ENCODE assay signal across 17 cellular contexts in genomic region chr4:167509551-167509950, GRCh38.
DNase-seq lines count a peak whose midpoint lies in the region; ATAC-seq, FAIRE-seq and TF ChIP-seq lines count a peak whose summit lies in the region.
"Had no signal": no experiment of that assay in that cellular context is flagged by ENCODE, and none has a peak within 500 bp of the region (broad histone marks: within the 10 kb centered on the region; RNA-seq: fewer than 3 reads in every experiment).

No MANE protein-coding gene starts in this region.

- DNase-seq in HPDE6-E6E7 (ENCODE audit: extremely low spot score), result peak; percentile 38
- DNase-seq in RWPE1 (ENCODE audit: low spot score), result peak; percentile 4
- DNase-seq in bronchial epithelial cell (ENCODE audit: low read depth), result peak; percentile 99
- peak; percentile 1 for DNase-seq in kidney epithelial cell (ENCODE audit: low read depth)
- no peak for DNase-seq in CD14-positive monocyte (ENCODE audit: low spot score)
- no peak for DNase-seq in DMS 273 treated with DMSO at 0.1 percent for 48 hours (lab: John Stamatoyannopoulos, UW)
- DNase-seq: 8988T; CD4-positive, CD25-positive, alpha-beta regulatory T cell; CD8-positive, alpha-beta memory T cell; COR-L47; H9 had no signal

- CTCF ChIA-PET in RWPE1 (lab: Yijun Ruan, JAX), result no interaction called here

- TF ChIP-seq CTCF in RWPE1 (conservative IDR thresholded peaks at IDR 0.05; ENCODE audit: low read depth) (no peak), bronchial epithelial cell (IDR thresholded peaks at IDR 0.05; ENCODE audit: insufficient read depth, low read length, severe bottlenecking) (no peak), kidney epithelial cell (IDR thresholded peaks at IDR 0.05; ENCODE audit: insufficient read depth, low read length, poor library complexity, severe bottlenecking) (no peak), CD14-positive monocyte (IDR thresholded peaks at IDR 0.05) (no peak)

- ATAC-seq in HG03045 (IDR thresholded peaks at IDR 0.05; ENCODE audit: unreplicated experiment), result no peak

- H3K27me3 ChIP-seq in bronchial epithelial cell (ENCODE audit: control insufficient read depth, insufficient read depth, low read length) (no peaks in the 10 kb centered on the region), kidney epithelial cell (ENCODE audit: control insufficient read depth, insufficient read depth, low read length) (no peaks in the 10 kb centered on the region)
- H3K27me3 ChIP-seq: BLaER1 had no signal

- H3K4me1 Mint-ChIP-seq in CD14-positive monocyte, result no peaks in the 10 kb centered on the region
- H3K4me1 Mint-ChIP-seq: CD4-positive, CD25-positive, alpha-beta regulatory T cell; CD8-positive, alpha-beta memory T cell; H9 had no signal

- POLR2A ChIA-PET in RWPE1 (lab: Yijun Ruan, JAX; ENCODE audit: low non-redundant PET), result no interaction called here

- H3K27ac Mint-ChIP-seq in CD14-positive monocyte, result no peak overlapping the region
- H3K27ac Mint-ChIP-seq: CD4-positive, CD25-positive, alpha-beta regulatory T cell; H9 had no signal

- no peak overlapping the region for H3K4me3 Mint-ChIP-seq in CD14-positive monocyte
- H3K4me3 Mint-ChIP-seq: CD4-positive, CD25-positive, alpha-beta regulatory T cell; CD8-positive, alpha-beta memory T cell; H9 had no signal

- H3K36me3 Mint-ChIP-seq in CD14-positive monocyte, result no peaks in the 10 kb centered on the region
- H3K36me3 Mint-ChIP-seq: CD4-positive, CD25-positive, alpha-beta regulatory T cell; CD8-positive, alpha-beta memory T cell had no signal

- intact Hi-C loops in CD14-positive monocyte (cut with micrococcal nuclease), result no loop called here

- H3K9me3 Mint-ChIP-seq in CD14-positive monocyte, result peaks cover 0 to 26% (median 13%) of the 10 kb centered on the region in 7 donors

- no peak overlapping the region for H3K27ac ChIP-seq in RWPE1
- H3K27ac ChIP-seq: BLaER1 had no signal

- H3K27me3 Mint-ChIP-seq in CD14-positive monocyte (ENCODE audit: low read depth in 3 of 3), result no peaks in the 10 kb centered on the region
- H3K27me3 Mint-ChIP-seq: CD4-positive, CD25-positive, alpha-beta regulatory T cell; CD8-positive, alpha-beta memory T cell had no signal

- no peak for FAIRE-seq in bronchial epithelial cell (lab: Jason Lieb, UNC)
- FAIRE-seq: G401.6, GM12891, GM19239, H1 had no signal

- no peak overlapping the region for H3K4me3 ChIP-seq in bronchial epithelial cell (ENCODE audit: low read depth, low read length)
- H3K4me3 ChIP-seq in kidney epithelial cell (ENCODE audit: low read depth, low read length), result no peak overlapping the region
- H3K4me3 ChIP-seq: BLaER1 had no signal

- H3K36me3 ChIP-seq in bronchial epithelial cell (ENCODE audit: control insufficient read depth, insufficient read depth, low read length) (no peaks in the 10 kb centered on the region), kidney epithelial cell (ENCODE audit: control insufficient read depth, insufficient read depth, low read length) (no peaks in the 10 kb centered on the region)
- H3K36me3 ChIP-seq: BLaER1 had no signal

Comparison
In these comparisons a context has a peak if more than half of its experiments do, and no peak if none do; other contexts are left out.
1. DNase-seq: peak in HPDE6-E6E7 (single experiment), RWPE1 (single experiment), bronchial epithelial cell (single experiment) and kidney epithelial cell (single experiment); none in CD14-positive monocyte (single experiment) and DMS 273 treated with DMSO at 0.1 percent for 48 hours (single experiment).